32 cellular contexts compared by ENCODE assay signal in genomic region chr9:27665121-27665520, GRCh38.
DNase-seq lines count a peak whose midpoint lies in the region; ATAC-seq lines count a peak whose summit lies in the region.
"Had no signal": no experiment of that assay in that cellular context is flagged by ENCODE, and none has a peak within 500 bp of the region (broad histone marks: within the 10 kb centered on the region; RNA-seq: fewer than 3 reads in every experiment).

No MANE protein-coding gene starts in this region.

- peaks cover 23% of the 10 kb centered on the region for H3K4me1 ChIP-seq in HUES48 (ENCODE audit: control insufficient read depth, insufficient read depth, low read length)
- peaks cover 27% of the 10 kb centered on the region for H3K4me1 ChIP-seq in iPS-18a (ENCODE audit: control insufficient read depth, low read depth, low read length)
- H3K4me1 ChIP-seq: A549, gastrocnemius medialis, psoas muscle had no signal

- H3K27me3 ChIP-seq in HUES48 (ENCODE audit: control insufficient read depth, insufficient read depth, low read length) = no peaks in the 10 kb centered on the region; the same call in 1 of the 2 replicates
- H3K27me3 ChIP-seq in iPS-18a (ENCODE audit: control insufficient read depth, insufficient read depth, low read length) = peaks cover 6% of the 10 kb centered on the region
- H3K27me3 ChIP-seq: gastrocnemius medialis had no signal

- H3K27ac ChIP-seq in HUES48 (ENCODE audit: low read depth, low read length) (no peak overlapping the region), iPS-18a (ENCODE audit: low read length) (no peak overlapping the region)
- H3K27ac ChIP-seq: A549, gastrocnemius medialis, psoas muscle, RWPE1 had no signal

- H3K9ac ChIP-seq in HUES48 (ENCODE audit: low read depth, low read length) = peak overlapping the region; percentile 6; the same call in 1 of the 2 replicates
- peak overlapping the region; percentile 25 for H3K9ac ChIP-seq in iPS-18a (ENCODE audit: low read length)

- ATAC-seq in GM19035 (IDR thresholded peaks at IDR 0.05; ENCODE audit: unreplicated experiment) = no peak
- ATAC-seq in stimulated activated naive CD8-positive, alpha-beta T cell treated with anti-CD3 and anti-CD28 coated beads, Interleukin-15, Interleukin-2, amounts not matched to agents 100 U/mL and 50 U/mL, for 24 hours = no peak
- ATAC-seq: A549; gastrocnemius medialis; HCT116; left ventricle myocardium superior; naive thymus-derived CD8-positive, alpha-beta T cell; psoas muscle; T-cell had no signal

- H3K36me3 ChIP-seq in HUES48 (ENCODE audit: control insufficient read depth, insufficient read depth, low read length) (no peaks in the 10 kb centered on the region), iPS-18a (ENCODE audit: control insufficient read depth, low read depth, low read length) (no peaks in the 10 kb centered on the region)
- H3K36me3 ChIP-seq: gastrocnemius medialis had no signal

- H3K9me3 ChIP-seq in HUES48 (ENCODE audit: control insufficient read depth, insufficient read depth, low read length) (no peaks in the 10 kb centered on the region), iPS-18a (ENCODE audit: control insufficient read depth, low read depth, low read length) (no peaks in the 10 kb centered on the region)
- H3K9me3 ChIP-seq: A549, gastrocnemius medialis, psoas muscle had no signal

- H3K4me3 ChIP-seq in HUES48 (ENCODE audit: low read depth, low read length) (peak overlapping the region; percentile 22; the same call in 1 of the 2 replicates), iPS-18a (ENCODE audit: low read length) (peak overlapping the region; percentile 13)
- H3K4me3 ChIP-seq: A549, gastrocnemius medialis, psoas muscle had no signal

- DNase-seq in COLO668 (lab: John Stamatoyannopoulos, UW; ENCODE audit: unreplicated experiment) (peak; percentile 54), NCI-H748 treated with DMSO at 0.1 percent for 48 hours (lab: John Stamatoyannopoulos, UW) (peak; percentile 83), NCI-H2171 (lab: John Stamatoyannopoulos, UW) (no peak), cerebellar nuclear complex (lab: John Stamatoyannopoulos, UW) (no peak)
- DNase-seq in stimulated activated naive CD8-positive, alpha-beta T cell treated with anti-CD3 and anti-CD28 coated beads, Interleukin-15, Interleukin-2, amounts not matched to agents 100 U/mL and 50 U/mL, for 24 hours = no peak
- DNase-seq: activated CD4-positive, alpha-beta memory T cell treated with anti-CD3 and anti-CD28 coated beads, Interleukin-2, amount 10 ng/mL, durations not matched to agents 7 days and 5 days; activated CD4-positive, CD25-positive, alpha-beta regulatory T cell treated with anti-CD3 and anti-CD28 coated beads, Interleukin-2, amount 50 U/mL, for 72 hours; activated CD8-positive, alpha-beta memory T cell treated with anti-CD3 and anti-CD28 coated beads, Interleukin-2, amount 50 U/mL, for 48 hours; activated naive CD4-positive, alpha-beta T cell treated with anti-CD3 and anti-CD28 coated beads, Interleukin-2, amount 50 U/mL, for 16 hours; anterior cingulate cortex; CD4-positive, alpha-beta memory T cell; DMS53; gastrocnemius medialis; GDM1; hippocampal formation; islet precursor cell; KG1; left ventricle myocardium superior; MM.1S; naive thymus-derived CD8-positive, alpha-beta T cell; NCI-H2107; NCI-H524 treated with DMSO at 0.1 percent for 48 hours; nucleus accumbens; psoas muscle; stimulated activated CD4-positive, alpha-beta T cell treated with anti-CD3 and anti-CD28 coated beads, Interleukin-15, amount 100 ng/mL, for 24 hours; T-cell had no signal

Comparison
In these comparisons a context has a peak if more than half of its experiments do, and no peak if none do; other contexts are left out.
1. DNase-seq: peak in COLO668 (single experiment) and NCI-H748 treated with DMSO at 0.1 percent for 48 hours (single experiment); none in NCI-H2171 (single experiment), stimulated activated naive CD8-positive, alpha-beta T cell treated with anti-CD3 and anti-CD28 coated beads, Interleukin-15, Interleukin-2, amounts not matched to agents 100 U/mL and 50 U/mL, for 24 hours (single experiment) and cerebellar nuclear complex (0 of 2).